In the genomic region with DNA sequence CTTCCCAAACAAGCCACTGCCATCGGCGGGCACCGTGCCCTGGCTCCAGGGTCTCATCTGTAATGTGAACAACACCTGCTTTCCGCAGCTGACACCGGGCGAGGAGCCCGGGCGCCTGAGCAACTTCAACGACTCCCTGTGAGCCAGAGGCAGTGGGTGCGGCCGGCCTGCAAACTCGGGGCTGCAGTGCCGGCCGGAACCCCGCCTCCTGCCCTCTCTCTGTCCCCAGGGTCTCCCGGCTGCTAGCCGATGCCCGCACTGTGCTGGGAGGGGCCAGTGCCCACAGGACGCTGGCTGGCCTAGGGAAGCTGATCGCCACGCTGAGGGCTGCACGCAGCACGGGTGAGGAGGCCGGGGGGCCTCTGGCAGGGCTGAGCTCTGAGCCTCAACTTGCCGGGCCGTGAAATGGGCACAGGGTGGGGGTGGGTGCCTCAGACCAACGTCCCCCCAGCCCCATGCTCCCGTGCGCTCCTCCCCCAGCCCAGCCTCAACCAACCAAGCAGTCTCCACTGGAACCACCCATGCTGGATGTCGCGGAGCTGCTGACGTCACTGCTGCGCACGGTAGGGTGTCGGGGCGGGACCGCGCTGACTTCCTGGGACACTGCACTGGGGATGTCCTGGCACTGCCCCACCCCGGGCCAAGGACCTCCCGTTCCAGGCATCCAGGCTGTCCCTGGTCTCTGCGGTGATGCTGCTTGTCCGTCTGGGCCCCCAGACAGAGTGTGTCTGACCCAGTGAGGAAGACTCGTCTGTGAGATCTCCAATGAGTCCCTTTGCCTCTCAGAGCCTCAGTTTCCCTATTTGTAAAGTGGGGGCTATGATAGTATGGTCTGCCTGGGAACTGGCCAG, we compare ENCODE assay signal across 11 cellular contexts. TPM values are rescaled to one million over a fixed set of nuclear protein-coding genes. Genes with fewer than 3 reads are reported as not detected.
DNase-seq lines count a peak whose midpoint lies in the region; ATAC-seq, FAIRE-seq and TF ChIP-seq lines count a peak whose summit lies in the region.
"Had no signal": no experiment of that assay in that cellular context is flagged by ENCODE, and none has a peak within 500 bp of the region (broad histone marks: within the 10 kb centered on the region; RNA-seq: fewer than 3 reads in every experiment).

No MANE protein-coding gene starts in this region.

- WGBS in HepG2 (ENCODE audit: low lambda C conversion rate) = 100% methylated on average over 4 of the region's 43 CpGs

- DNase-seq in left ventricle myocardium superior (peak; percentile 41), right atrium auricular region (ENCODE audit: low spot score) (no peak), SK-N-DZ (ENCODE audit: low spot score) (peak; percentile 77), HepG2 (ENCODE audit: low spot score) (no peak), type B pancreatic cell (ENCODE audit: extremely low spot score, unreplicated experiment) (no peak), HEK293T (ENCODE audit: extremely low spot score) (no peak), EL (no peak), SKM-1 (lab: John Stamatoyannopoulos, UW; ENCODE audit: unreplicated experiment) (no peak)
- DNase-seq: activated T-cell treated with anti-CD3 and anti-CD28 coated beads, Interleukin-2, amount 50 U/mL, for 48 hours; effector CD4-positive, alpha-beta T cell had no signal

- H3K4me1 ChIP-seq in right atrium auricular region (peaks cover 0 to 30% of the 10 kb centered on the region in 2 donors), HepG2 (ENCODE audit: insufficient read depth, low read length) (peaks cover 44% of the 10 kb centered on the region)

- no peaks in the 10 kb centered on the region for H3K79me2 ChIP-seq in HepG2 (ENCODE audit: insufficient read depth, low read length)

- H2AFZ ChIP-seq in HepG2 (ENCODE audit: low read length) = no peak overlapping the region

- no peaks in the 10 kb centered on the region for H3K27me3 Mint-ChIP-seq in type B pancreatic cell

- H3K27ac ChIP-seq in right atrium auricular region (no peak overlapping the region), HepG2 (ENCODE audit: extremely low read length, insufficient read depth, low read length) (no peak overlapping the region)

- peaks cover 24% of the 10 kb centered on the region for H3K4me1 Mint-ChIP-seq in type B pancreatic cell (ENCODE audit: unreplicated experiment)

- H3K4me3 Mint-ChIP-seq in type B pancreatic cell = peak overlapping the region; percentile 45

- CTCF ChIA-PET in HepG2 (lab: Yijun Ruan, JAX; ENCODE audit: low intra/inter-chr PET ratio, low total read pairs) = no interaction called here
- CTCF ChIA-PET in HEK293T (lab: Yijun Ruan, JAX) = no interaction called here

- TF ChIP-seq EP300 in HepG2 (IDR thresholded peaks at IDR 0.05; ENCODE audit: low read depth in 2 of 2, low read length in 2 of 2) (no peak), HepG2 (CRISPR knock-in tag; IDR thresholded peaks at IDR 0.05; ENCODE audit: borderline replicate concordance) (no peak)

- intact Hi-C loops in left ventricle myocardium superior (cut with micrococcal nuclease) (no loop called here), HepG2 (cut with micrococcal nuclease; ENCODE audit: unreplicated experiment) (no loop called here)

- H3K9me3 ChIP-seq in right atrium auricular region (no peaks in the 10 kb centered on the region), HepG2 (ENCODE audit: low read length) (no peaks in the 10 kb centered on the region)

- no peak for FAIRE-seq in HepG2 (lab: Jason Lieb, UNC)

- ATAC-seq in left ventricle myocardium superior (no peak), HepG2 (no peak)

- H3K4me3 ChIP-seq in right atrium auricular region (no peak overlapping the region), HepG2 (replicated peaks in 1 of 3; ENCODE audit: insufficient read depth in 1 of 3, low read depth in 2 of 3, low read length in 3 of 3) (no peak overlapping the region)

- no peaks in the 10 kb centered on the region for H4K20me1 ChIP-seq in HepG2 (ENCODE audit: insufficient read depth, low read length)

- H3K36me3 Mint-ChIP-seq in type B pancreatic cell = peaks cover 7% of the 10 kb centered on the region

- no peak for TF ChIP-seq RAD21 in HepG2 (CRISPR knock-in tag; IDR thresholded peaks at IDR 0.05)

- H3K27me3 ChIP-seq in right atrium auricular region (no peaks in the 10 kb centered on the region), HepG2 (ENCODE audit: control insufficient read depth in 1 of 2, insufficient read depth in 2 of 2, low read length in 2 of 2) (no peaks in the 10 kb centered on the region)

- BruUV-seq in HepG2 (replicated peaks; lab: Mats Ljungman, UMichigan) = no TSS peak

- H3K36me3 ChIP-seq in right atrium auricular region (peaks cover 2% of the 10 kb centered on the region), HepG2 (replicated peaks in 1 of 2; ENCODE audit: control insufficient read depth in 1 of 2, insufficient read depth in 2 of 2, low read length in 2 of 2) (peaks cover 0 to 8% of the 10 kb centered on the region in 2 experiments; a peak in 4 of 5 replicates)

- H3K9ac ChIP-seq in HepG2 (ENCODE audit: insufficient read depth, low read depth, low read length) = no peak overlapping the region

- H3K4me2 ChIP-seq in HepG2 (ENCODE audit: low read depth, low read length) = peak overlapping the region; percentile 98; the same call in 1 of the 2 replicates

- in situ Hi-C loops in HepG2 (cut with HindIII; ENCODE audit: extremely low pct_ligation_motif_present, low pct_unique_long_range_greater_than_20kb) = no loop called here

- POLR2A ChIA-PET in HepG2 (lab: Yijun Ruan, JAX) = interaction anchor here (1.1 to 4.1 kb wide), 3 partner anchors 9 to 14 kb away, joined by 3 to 71 read pairs (median 6); partner anchors contain the start of gene CNN2
- POLR2A ChIA-PET in HEK293T (lab: Yijun Ruan, JAX) = interaction anchor here (1.0 to 3.8 kb wide), 3 partner anchors 15 to 227 kb away, joined by 3 to 29 read pairs (median 7); partner anchors contain the start of gene CNN2

- H3K9me3 Mint-ChIP-seq in type B pancreatic cell = no peaks in the 10 kb centered on the region

- no peak for TF ChIP-seq POLR2A in HepG2 (IDR thresholded peaks at IDR 0.05; ENCODE audit: insufficient read depth in 1 of 2, low read depth in 2 of 2, low read length in 2 of 2)

- H3K27ac Mint-ChIP-seq in type B pancreatic cell = peak overlapping the region; percentile 21

- TF ChIP-seq CTCF in right atrium auricular region (IDR thresholded peaks at IDR 0.05) (no peak), HepG2 (CRISPR knock-in tag; IDR thresholded peaks at IDR 0.05) (no peak), type B pancreatic cell (conservative IDR thresholded peaks at IDR 0.05) (no peak)

RNA-seq across cellular contexts. Expression of gene ABCA7, which starts 2.2 kb away (rescaled TPM):
- total RNA-seq in left ventricle myocardium superior = 9.4 TPM
- total RNA-seq in right atrium auricular region = 1 to 10 TPM; 4.8 to 5.9 TPM
- 7.6 and 10.8 TPM in 2 replicates for polyA plus RNA-seq in SK-N-DZ (2014; cell fraction: cytosol; rRNA removed)
- polyA plus RNA-seq in SK-N-DZ (2014; cell fraction: nucleus; rRNA removed) = 71.2 and 150 TPM in 2 replicates
- total RNA-seq in HepG2 (2016; rRNA removed; fragmentation: Illumina TruSeq; extraction: Trizol) = 1.3 and 4.4 TPM in 2 replicates
- total RNA-seq in HepG2 (2016; cell fraction: cytosol; rRNA removed; fragmentation: Illumina TruSeq; extraction: Trizol; ENCODE audit: low read depth) = 3.4 and 3.5 TPM in 2 replicates
- 2.5 and 6.4 TPM in 2 replicates for total RNA-seq in HepG2 (2016; cell fraction: insoluble cytoplasmic fraction; rRNA removed; fragmentation: Illumina TruSeq; extraction: Trizol)
- total RNA-seq in HepG2 (2016; cell fraction: membrane; rRNA removed; fragmentation: Illumina TruSeq; extraction: Trizol) = 1.7 and 2.0 TPM in 2 replicates
- 7.8 and 9.7 TPM in 2 replicates for total RNA-seq in HepG2 (2016; cell fraction: nucleus; rRNA removed; fragmentation: Illumina TruSeq; extraction: Trizol)
- 32.4 and 41.2 TPM in 2 replicates for polyA plus RNA-seq in HepG2 (2011; rRNA removed)
- polyA plus RNA-seq in HepG2 (2011; cell fraction: cytosol; rRNA removed) = 27.7 and 35.9 TPM in 2 replicates
- 316 and 410 TPM in 2 replicates for polyA plus RNA-seq in HepG2 (2011; cell fraction: nucleus; rRNA removed)
- polyA plus RNA-seq in HepG2 (2012) = 29.1 and 29.7 TPM in 2 replicates
- polyA plus RNA-seq in HepG2 (2016; cell fraction: cytosol; fragmentation: Illumina TruSeq; extraction: Trizol; ENCODE audit: low read depth) = 0.23 and 0.72 TPM in 2 replicates
- polyA plus RNA-seq in HepG2 (2016; cell fraction: insoluble cytoplasmic fraction; fragmentation: Illumina TruSeq; extraction: Trizol; ENCODE audit: low read depth) = 1.6 and 2.2 TPM in 2 replicates
- polyA plus RNA-seq in HepG2 (2016; cell fraction: membrane; fragmentation: Illumina TruSeq; extraction: Trizol; ENCODE audit: low read depth) = 0.54 and 0.71 TPM in 2 replicates
- polyA plus RNA-seq in HepG2 (2016; cell fraction: nucleus; fragmentation: Illumina TruSeq; extraction: Trizol; ENCODE audit: insufficient read depth, low read depth) = 25.9 and 28.7 TPM in 2 replicates
- polyA minus RNA-seq in HepG2 (2011; rRNA and poly(A)+ RNA removed; ENCODE audit: low replicate concordance) = 20.1 and 68.5 TPM in 2 replicates
- 20.8 and 23.1 TPM in 2 replicates for polyA minus RNA-seq in HepG2 (2011; cell fraction: cytosol; rRNA and poly(A)+ RNA removed)
- 41.6 and 44.5 TPM in 2 replicates for polyA minus RNA-seq in HepG2 (2011; cell fraction: nucleus; rRNA and poly(A)+ RNA removed)
- 23.9 and 26.1 TPM in 2 replicates for total RNA-seq in type B pancreatic cell (ENCODE audit: low replicate concordance)

RNA-seq across cellular contexts. Expression of gene CNN2, which starts 15.7 kb away (rescaled TPM):
- total RNA-seq in left ventricle myocardium superior (94.0 TPM), right atrium auricular region (10 to 100 TPM; 47.8 to 48.5 TPM), HepG2 (2016; rRNA removed; fragmentation: Illumina TruSeq; extraction: Trizol) (70.0 and 84.5 TPM in 2 replicates), type B pancreatic cell (ENCODE audit: low replicate concordance) (276 and 279 TPM in 2 replicates)
- polyA plus RNA-seq in SK-N-DZ (2014; cell fraction: cytosol; rRNA removed) = 100.0 and 112 TPM in 2 replicates
- polyA plus RNA-seq in SK-N-DZ (2014; cell fraction: nucleus; rRNA removed) = 50.3 and 54.1 TPM in 2 replicates
- total RNA-seq in HepG2 (2016; cell fraction: cytosol; rRNA removed; fragmentation: Illumina TruSeq; extraction: Trizol; ENCODE audit: low read depth) = 29.8 and 31.9 TPM in 2 replicates
- total RNA-seq in HepG2 (2016; cell fraction: insoluble cytoplasmic fraction; rRNA removed; fragmentation: Illumina TruSeq; extraction: Trizol) = 66.1 and 74.6 TPM in 2 replicates
- 70.9 and 77.3 TPM in 2 replicates for total RNA-seq in HepG2 (2016; cell fraction: membrane; rRNA removed; fragmentation: Illumina TruSeq; extraction: Trizol)
- 37.1 and 39.3 TPM in 2 replicates for total RNA-seq in HepG2 (2016; cell fraction: nucleus; rRNA removed; fragmentation: Illumina TruSeq; extraction: Trizol)
- polyA plus RNA-seq in HepG2 (2011; rRNA removed) = 58.1 and 63.6 TPM in 2 replicates
- 71.9 and 76.4 TPM in 2 replicates for polyA plus RNA-seq in HepG2 (2011; cell fraction: cytosol; rRNA removed)
- 59.2 and 73.6 TPM in 2 replicates for polyA plus RNA-seq in HepG2 (2011; cell fraction: nucleus; rRNA removed)
- 37.6 and 46.6 TPM in 2 replicates for polyA plus RNA-seq in HepG2 (2012)
- polyA plus RNA-seq in HepG2 (2016; cell fraction: cytosol; fragmentation: Illumina TruSeq; extraction: Trizol; ENCODE audit: low read depth) = 36.8 and 41.0 TPM in 2 replicates
- polyA plus RNA-seq in HepG2 (2016; cell fraction: insoluble cytoplasmic fraction; fragmentation: Illumina TruSeq; extraction: Trizol; ENCODE audit: low read depth) = 82.0 and 114 TPM in 2 replicates
- 75.2 and 79.7 TPM in 2 replicates for polyA plus RNA-seq in HepG2 (2016; cell fraction: membrane; fragmentation: Illumina TruSeq; extraction: Trizol; ENCODE audit: low read depth)
- 90.2 and 93.1 TPM in 2 replicates for polyA plus RNA-seq in HepG2 (2016; cell fraction: nucleus; fragmentation: Illumina TruSeq; extraction: Trizol; ENCODE audit: insufficient read depth, low read depth)
- polyA minus RNA-seq in HepG2 (2011; rRNA and poly(A)+ RNA removed; ENCODE audit: low replicate concordance) = 84.2 and 138 TPM in 2 replicates
- polyA minus RNA-seq in HepG2 (2011; cell fraction: cytosol; rRNA and poly(A)+ RNA removed) = 122 and 138 TPM in 2 replicates
- 21.5 and 28.6 TPM in 2 replicates for polyA minus RNA-seq in HepG2 (2011; cell fraction: nucleus; rRNA and poly(A)+ RNA removed)

RNA-seq across cellular contexts. Expression of gene RNU6-2, which starts 20.7 kb away (rescaled TPM):
- total RNA-seq in left ventricle myocardium superior (not detected), right atrium auricular region (not detected), HepG2 (2016; rRNA removed; fragmentation: Illumina TruSeq; extraction: Trizol) (under 0.01 TPM in 1 of 2 replicates, not detected in the other), type B pancreatic cell (ENCODE audit: low replicate concordance) (not detected in 2 replicates)
- polyA plus RNA-seq in SK-N-DZ (2014; cell fraction: cytosol; rRNA removed) = not detected in 2 replicates
- not detected in 2 replicates for polyA plus RNA-seq in SK-N-DZ (2014; cell fraction: nucleus; rRNA removed)
- total RNA-seq in HepG2 (2016; cell fraction: cytosol; rRNA removed; fragmentation: Illumina TruSeq; extraction: Trizol; ENCODE audit: low read depth) = under 0.01 TPM in 2 replicates
- under 0.01 TPM in 1 of 2 replicates, not detected in the other for total RNA-seq in HepG2 (2016; cell fraction: insoluble cytoplasmic fraction; rRNA removed; fragmentation: Illumina TruSeq; extraction: Trizol)
- under 0.01 TPM in 1 of 2 replicates, not detected in the other for total RNA-seq in HepG2 (2016; cell fraction: membrane; rRNA removed; fragmentation: Illumina TruSeq; extraction: Trizol)
- not detected in 2 replicates for total RNA-seq in HepG2 (2016; cell fraction: nucleus; rRNA removed; fragmentation: Illumina TruSeq; extraction: Trizol)
- not detected in 2 replicates for polyA plus RNA-seq in HepG2 (2011; rRNA removed)
- polyA plus RNA-seq in HepG2 (2011; cell fraction: cytosol; rRNA removed) = not detected in 2 replicates
- polyA plus RNA-seq in HepG2 (2011; cell fraction: nucleus; rRNA removed) = not detected in 2 replicates
- not detected in 2 replicates for polyA plus RNA-seq in HepG2 (2012)
- polyA plus RNA-seq in HepG2 (2016; cell fraction: cytosol; fragmentation: Illumina TruSeq; extraction: Trizol; ENCODE audit: low read depth) = not detected in 2 replicates
- polyA plus RNA-seq in HepG2 (2016; cell fraction: insoluble cytoplasmic fraction; fragmentation: Illumina TruSeq; extraction: Trizol; ENCODE audit: low read depth) = not detected in 2 replicates
- polyA plus RNA-seq in HepG2 (2016; cell fraction: membrane; fragmentation: Illumina TruSeq; extraction: Trizol; ENCODE audit: low read depth) = not detected in 2 replicates
- polyA plus RNA-seq in HepG2 (2016; cell fraction: nucleus; fragmentation: Illumina TruSeq; extraction: Trizol; ENCODE audit: insufficient read depth, low read depth) = not detected in 2 replicates
- polyA minus RNA-seq in HepG2 (2011; rRNA and poly(A)+ RNA removed; ENCODE audit: low replicate concordance) = under 0.01 TPM in 1 of 2 replicates, not detected in the other
- under 0.01 TPM in 1 of 2 replicates, not detected in the other for polyA minus RNA-seq in HepG2 (2011; cell fraction: cytosol; rRNA and poly(A)+ RNA removed)
- not detected in 2 replicates for polyA minus RNA-seq in HepG2 (2011; cell fraction: nucleus; rRNA and poly(A)+ RNA removed)
- polyA plus RNA-seq: thymus had no signal

RNA-seq across cellular contexts. Expression of gene TMEM259, which starts 21.1 kb away (rescaled TPM):
- total RNA-seq in left ventricle myocardium superior (122 TPM), right atrium auricular region (100 to 1,000 TPM; 129 to 170 TPM), HepG2 (2016; rRNA removed; fragmentation: Illumina TruSeq; extraction: Trizol) (20.5 and 64.7 TPM in 2 replicates), type B pancreatic cell (ENCODE audit: low replicate concordance) (157 and 173 TPM in 2 replicates)
- 148 and 150 TPM in 2 replicates for polyA plus RNA-seq in SK-N-DZ (2014; cell fraction: cytosol; rRNA removed)
- 1,654 and 1,796 TPM in 2 replicates for polyA plus RNA-seq in SK-N-DZ (2014; cell fraction: nucleus; rRNA removed)
- total RNA-seq in HepG2 (2016; cell fraction: cytosol; rRNA removed; fragmentation: Illumina TruSeq; extraction: Trizol; ENCODE audit: low read depth) = 30.1 and 37.5 TPM in 2 replicates
- total RNA-seq in HepG2 (2016; cell fraction: insoluble cytoplasmic fraction; rRNA removed; fragmentation: Illumina TruSeq; extraction: Trizol) = 17.1 and 68.9 TPM in 2 replicates
- 50.5 and 59.4 TPM in 2 replicates for total RNA-seq in HepG2 (2016; cell fraction: membrane; rRNA removed; fragmentation: Illumina TruSeq; extraction: Trizol)
- 58.0 and 76.3 TPM in 2 replicates for total RNA-seq in HepG2 (2016; cell fraction: nucleus; rRNA removed; fragmentation: Illumina TruSeq; extraction: Trizol)
- polyA plus RNA-seq in HepG2 (2011; rRNA removed) = 164 and 232 TPM in 2 replicates
- polyA plus RNA-seq in HepG2 (2011; cell fraction: cytosol; rRNA removed) = 108 and 161 TPM in 2 replicates
- 1,157 and 1,454 TPM in 2 replicates for polyA plus RNA-seq in HepG2 (2011; cell fraction: nucleus; rRNA removed)
- 55.1 and 79.6 TPM in 2 replicates for polyA plus RNA-seq in HepG2 (2012)
- 28.3 and 31.6 TPM in 2 replicates for polyA plus RNA-seq in HepG2 (2016; cell fraction: cytosol; fragmentation: Illumina TruSeq; extraction: Trizol; ENCODE audit: low read depth)
- 28.7 and 28.8 TPM in 2 replicates for polyA plus RNA-seq in HepG2 (2016; cell fraction: insoluble cytoplasmic fraction; fragmentation: Illumina TruSeq; extraction: Trizol; ENCODE audit: low read depth)
- polyA plus RNA-seq in HepG2 (2016; cell fraction: membrane; fragmentation: Illumina TruSeq; extraction: Trizol; ENCODE audit: low read depth) = 47.1 and 48.7 TPM in 2 replicates
- polyA plus RNA-seq in HepG2 (2016; cell fraction: nucleus; fragmentation: Illumina TruSeq; extraction: Trizol; ENCODE audit: insufficient read depth, low read depth) = 234 and 238 TPM in 2 replicates
- 129 and 199 TPM in 2 replicates for polyA minus RNA-seq in HepG2 (2011; rRNA and poly(A)+ RNA removed; ENCODE audit: low replicate concordance)
- polyA minus RNA-seq in HepG2 (2011; cell fraction: cytosol; rRNA and poly(A)+ RNA removed) = 47.6 and 51.1 TPM in 2 replicates
- polyA minus RNA-seq in HepG2 (2011; cell fraction: nucleus; rRNA and poly(A)+ RNA removed) = 58.8 and 65.8 TPM in 2 replicates

RNA-seq across cellular contexts. Expression of gene ARHGAP45, which starts 24.9 kb away (rescaled TPM):
- total RNA-seq in left ventricle myocardium superior = 6.0 TPM
- total RNA-seq in right atrium auricular region = 10 to 100 TPM in 1 of 2 donors, 1 to 10 TPM in 1; 5.2 to 12.8 TPM
- polyA plus RNA-seq in SK-N-DZ (2014; cell fraction: cytosol; rRNA removed) = 3.2 and 6.2 TPM in 2 replicates
- 6.1 and 10.6 TPM in 2 replicates for polyA plus RNA-seq in SK-N-DZ (2014; cell fraction: nucleus; rRNA removed)
- 0.48 and 0.84 TPM in 2 replicates for total RNA-seq in HepG2 (2016; rRNA removed; fragmentation: Illumina TruSeq; extraction: Trizol)
- total RNA-seq in HepG2 (2016; cell fraction: cytosol; rRNA removed; fragmentation: Illumina TruSeq; extraction: Trizol; ENCODE audit: low read depth) = 0.35 and 0.51 TPM in 2 replicates
- 0.16 and 0.50 TPM in 2 replicates for total RNA-seq in HepG2 (2016; cell fraction: insoluble cytoplasmic fraction; rRNA removed; fragmentation: Illumina TruSeq; extraction: Trizol)
- 0.38 and 0.40 TPM in 2 replicates for total RNA-seq in HepG2 (2016; cell fraction: membrane; rRNA removed; fragmentation: Illumina TruSeq; extraction: Trizol)
- total RNA-seq in HepG2 (2016; cell fraction: nucleus; rRNA removed; fragmentation: Illumina TruSeq; extraction: Trizol) = 0.28 and 0.63 TPM in 2 replicates
- 32.0 and 40.3 TPM in 2 replicates for polyA plus RNA-seq in HepG2 (2011; rRNA removed)
- 17.7 and 31.9 TPM in 2 replicates for polyA plus RNA-seq in HepG2 (2011; cell fraction: cytosol; rRNA removed)
- polyA plus RNA-seq in HepG2 (2011; cell fraction: nucleus; rRNA removed) = 222 and 325 TPM in 2 replicates
- polyA plus RNA-seq in HepG2 (2012) = 21.8 and 23.4 TPM in 2 replicates
- polyA plus RNA-seq in HepG2 (2016; cell fraction: cytosol; fragmentation: Illumina TruSeq; extraction: Trizol; ENCODE audit: low read depth) = not detected in 2 replicates
- polyA plus RNA-seq in HepG2 (2016; cell fraction: insoluble cytoplasmic fraction; fragmentation: Illumina TruSeq; extraction: Trizol; ENCODE audit: low read depth) = 0.41 and 0.69 TPM in 2 replicates
- polyA plus RNA-seq in HepG2 (2016; cell fraction: membrane; fragmentation: Illumina TruSeq; extraction: Trizol; ENCODE audit: low read depth) = not detected in 2 replicates
- polyA plus RNA-seq in HepG2 (2016; cell fraction: nucleus; fragmentation: Illumina TruSeq; extraction: Trizol; ENCODE audit: insufficient read depth, low read depth) = 1.5 TPM in 2 replicates
- 18.3 and 37.9 TPM in 2 replicates for polyA minus RNA-seq in HepG2 (2011; rRNA and poly(A)+ RNA removed; ENCODE audit: low replicate concordance)
- 19.3 and 20.1 TPM in 2 replicates for polyA minus RNA-seq in HepG2 (2011; cell fraction: cytosol; rRNA and poly(A)+ RNA removed)
- polyA minus RNA-seq in HepG2 (2011; cell fraction: nucleus; rRNA and poly(A)+ RNA removed) = 25.0 and 29.0 TPM in 2 replicates
- 2.6 and 4.5 TPM in 2 replicates for total RNA-seq in type B pancreatic cell (ENCODE audit: low replicate concordance)

Comparison
In these comparisons a context has a peak if more than half of its experiments do, and no peak if none do; other contexts are left out.
1. DNase-seq: peak in left ventricle myocardium superior (single experiment) and SK-N-DZ (single experiment); none in right atrium auricular region (single experiment), HepG2 (single experiment), type B pancreatic cell (single experiment), HEK293T (single experiment), EL (single experiment) and SKM-1 (single experiment).